ENCODE assay signal across 8 cellular contexts in the genomic region with DNA sequence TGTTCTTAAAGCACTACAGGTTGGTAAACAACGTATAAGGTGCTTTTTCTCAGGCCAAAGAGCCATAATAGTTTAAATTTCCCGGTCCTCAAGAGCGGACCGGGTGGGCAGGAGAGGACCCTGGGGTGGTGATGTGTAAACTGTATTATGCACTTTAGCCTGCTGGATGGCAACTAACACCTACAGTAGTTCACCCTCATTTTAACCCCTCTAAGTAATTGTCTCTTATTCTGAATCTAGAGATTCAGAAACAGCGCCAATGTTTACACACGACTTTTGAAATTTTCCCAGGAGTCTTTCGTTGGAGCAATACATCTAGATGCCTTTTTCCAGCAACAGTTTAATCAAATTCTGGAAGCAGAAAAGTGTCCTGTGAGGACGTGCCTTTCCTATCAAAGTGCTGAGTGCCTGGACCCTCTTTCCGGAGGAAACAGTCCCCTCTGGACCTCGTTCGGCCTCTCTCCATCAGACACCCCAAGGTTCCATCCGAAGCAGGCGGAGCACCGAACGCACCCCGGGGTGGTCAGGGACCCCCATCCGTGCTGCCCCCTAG. TPM values are rescaled to one million over a fixed set of nuclear protein-coding genes. Genes with fewer than 3 reads are reported as not detected.
A peak's percentile ranks its signal among the peaks of the same experiment; 100 is the strongest.
DNase-seq lines count a peak whose midpoint lies in the region; ATAC-seq and TF ChIP-seq lines count a peak whose summit lies in the region.

No MANE protein-coding gene starts in this region.

- H3K9me2 ChIP-seq in PC-3 (replicated peaks; ENCODE audit: low read length): no peaks in the 10 kb centered on the region

- intact Hi-C loops in PC-3 (cut with micrococcal nuclease): loop anchor here (5.0 kb wide), 1 partner anchor 40 kb away; no protein-coding TSS in a partner anchor

- POLR2A ChIA-PET in PC-3 (lab: Charles Lee; ENCODE audit: unreplicated experiment): no interaction called here

- H3K4me1 ChIP-seq in PC-3 (ENCODE audit: insufficient read depth, low read length): peaks cover 32% of the 10 kb centered on the region
- no peaks in the 10 kb centered on the region for H3K4me1 ChIP-seq in parathyroid adenoma

- H4K20me1 ChIP-seq in PC-3 (ENCODE audit: low read length): peaks cover 19% of the 10 kb centered on the region; the same call in 1 of the 2 replicates

- peak overlapping the region; percentile 94 for H3K9ac ChIP-seq in PC-3 (ENCODE audit: low read length)
- H3K9ac ChIP-seq in parathyroid adenoma: no peak overlapping the region

- TF ChIP-seq CTCF in PC-3 (conservative IDR thresholded peaks at IDR 0.05; ENCODE audit: low read depth, low read length): no peak
- no peak for TF ChIP-seq CTCF in epithelial cell of proximal tubule (conservative IDR thresholded peaks at IDR 0.05; ENCODE audit: low read depth, low read length)
- TF ChIP-seq CTCF in parathyroid adenoma (IDR thresholded peaks at IDR 0.05): no peak

- H3K36me3 ChIP-seq in PC-3 (ENCODE audit: low read depth, low read length) (no peaks in the 10 kb centered on the region), parathyroid adenoma (ENCODE audit: control insufficient read depth, insufficient read depth, low read length) (no peaks in the 10 kb centered on the region)

- CTCF ChIA-PET in PC-3 (lab: Charles Lee): no interaction called here

- H3K27me3 ChIP-seq in PC-3 (ENCODE audit: low read length) (no peaks in the 10 kb centered on the region), parathyroid adenoma (ENCODE audit: control insufficient read depth, insufficient read depth, low read length) (no peaks in the 10 kb centered on the region)

- H2AFZ ChIP-seq in PC-3 (ENCODE audit: low read length): peak overlapping the region; percentile 79
- peak overlapping the region; percentile 84 for H2AFZ ChIP-seq in parathyroid adenoma

- H3K4me2 ChIP-seq in PC-3 (ENCODE audit: low read length) (peak overlapping the region; percentile 85), parathyroid adenoma (ENCODE audit: low read length) (peak overlapping the region; percentile 83)

- H3K4me3 ChIP-seq in PC-3 (ENCODE audit: low read length) (peak overlapping the region; percentile 98), epithelial cell of proximal tubule (ENCODE audit: low read depth, low read length) (peak overlapping the region; percentile 88), parathyroid adenoma (ENCODE audit: low read depth, low read length) (peak overlapping the region; percentile 78)

- ATAC-seq in PC-3: no peak; the same call in 1 of the 2 replicates
- no peak for ATAC-seq in HG03442 (IDR thresholded peaks at IDR 0.05; ENCODE audit: unreplicated experiment)
- no peak for ATAC-seq in HG02571 (IDR thresholded peaks at IDR 0.05; ENCODE audit: unreplicated experiment)

- BruUV-seq in PC-3 (replicated peaks; lab: Mats Ljungman, UMichigan): TSS peak; percentile 65

- no peaks in the 10 kb centered on the region for H3F3A ChIP-seq in PC-3 (ENCODE audit: low read length, unreplicated experiment)

- H3K9me3 ChIP-seq in PC-3 (ENCODE audit: low read length) (no peaks in the 10 kb centered on the region), parathyroid adenoma (ENCODE audit: control insufficient read depth, low read length) (no peaks in the 10 kb centered on the region)

- H3K79me2 ChIP-seq in PC-3 (ENCODE audit: low read length) (peaks cover 43% of the 10 kb centered on the region), parathyroid adenoma (peaks cover 3% of the 10 kb centered on the region)

- H3K27ac ChIP-seq in PC-3 (ENCODE audit: low read length): peak overlapping the region; percentile 88
- H3K27ac ChIP-seq in parathyroid adenoma: peak overlapping the region; percentile 56

- DNase-seq in DMS53 treated with DMSO at 0.1 percent for 48 hours (lab: John Stamatoyannopoulos, UW; ENCODE audit: unreplicated experiment) (peak; percentile 21), PC-3 (no peak), epithelial cell of proximal tubule (ENCODE audit: low read depth) (no peak), NCI-H526 treated with DMSO at 0.1 percent for 48 hours (lab: John Stamatoyannopoulos, UW) (no peak)
- no peak for DNase-seq in stimulated activated CD4-positive, alpha-beta T cell treated with anti-CD3 and anti-CD28 coated beads, Interleukin-15, amount 100 ng/mL, for 24 hours

RNA-seq across cellular contexts. Expression of a gene that starts 0.7 kb away (rescaled TPM):
- 35.4 and 45.2 TPM in 2 replicates for total RNA-seq in PC-3 (2014; rRNA removed)
- 21.6 and 29.8 TPM in 2 replicates for total RNA-seq in epithelial cell of proximal tubule
